In genomic region chr3:141227752-141228151, GRCh38 we compare ENCODE assay signal across 14 cellular contexts. TPM values are rescaled to one million over a fixed set of nuclear protein-coding genes. Genes with fewer than 3 reads are reported as not detected.
DNase-seq lines count a peak whose midpoint lies in the region; ATAC-seq and TF ChIP-seq lines count a peak whose summit lies in the region.
"Had no signal": no experiment of that assay in that cellular context is flagged by ENCODE, and none has a peak within 500 bp of the region (broad histone marks: within the 10 kb centered on the region; RNA-seq: fewer than 3 reads in every experiment).

No MANE protein-coding gene starts in this region.

- intact Hi-C loops in activated T-helper 1 cell treated with anti-CD3 and anti-CD28 coated beads, Interleukin-12 subunit alpha, Interleukin-12 subunit beta, Interleukin-2, Interleukin-4 antibody, amounts not matched to agents 30 ng/mL and 10 ng/mL and 1 ng/mL, durations not matched to agents 14 hours and 24 hours and 36 hours (cut with micrococcal nuclease): no loop called here

- peaks cover 18% of the 10 kb centered on the region for H3K79me2 ChIP-seq in DND-41 (ENCODE audit: insufficient read depth, low read length)

- H3K9me3 ChIP-seq in DND-41 (ENCODE audit: insufficient read depth, low read length, severe bottlenecking): peaks cover 12% of the 10 kb centered on the region
- H3K9me3 ChIP-seq: ascending aorta had no signal

- DNase-seq in DND-41: no peak
- peak; percentile 73 for DNase-seq in NCI-H146 (lab: John Stamatoyannopoulos, UW)
- peak; percentile 29 for DNase-seq in brain pericyte (ENCODE audit: low read depth, low spot score)
- no peak for DNase-seq in neural crest cell (ENCODE audit: low read depth, low spot score)
- DNase-seq in putamen (ENCODE audit: low spot score): no peak
- no peak for DNase-seq in activated T-helper 1 cell treated with anti-CD3 and anti-CD28 coated beads, Interleukin-12 subunit alpha, Interleukin-12 subunit beta, Interleukin-2, Interleukin-4 antibody, amounts not matched to agents 30 ng/mL and 10 ng/mL and 1 ng/mL, durations not matched to agents 14 hours and 24 hours and 36 hours (ENCODE audit: low spot score)
- DNase-seq in stimulated activated CD8-positive, alpha-beta memory T cell treated with anti-CD3 and anti-CD28 coated beads, Interleukin-4, amount 100 ng/mL, for 48 hours: no peak
- DNase-seq: activated effector memory CD4-positive, alpha-beta T cell treated with Interleukin-2 at 50 U/mL for 16 hours; NCI-H1105; stimulated activated naive CD8-positive, alpha-beta T cell treated with anti-CD3 and anti-CD28 coated beads, Interleukin-15, Interleukin-2, amounts not matched to agents 100 U/mL and 50 U/mL, for 24 hours; uterus had no signal

- no peak overlapping the region for H3K4me2 ChIP-seq in DND-41 (ENCODE audit: insufficient read depth, low read length)

- H4K20me1 ChIP-seq in DND-41 (ENCODE audit: insufficient read depth, low read length): no peaks in the 10 kb centered on the region

- H3K36me3 Mint-ChIP-seq in neural crest cell (ENCODE audit: low read depth): peaks cover 8% of the 10 kb centered on the region
- peaks cover 8% of the 10 kb centered on the region for H3K36me3 Mint-ChIP-seq in activated T-helper 1 cell treated with anti-CD3 and anti-CD28 coated beads, Interleukin-12 subunit alpha, Interleukin-12 subunit beta, Interleukin-2, Interleukin-4 antibody, amounts not matched to agents 30 ng/mL and 10 ng/mL and 1 ng/mL, durations not matched to agents 14 hours and 24 hours and 36 hours (ENCODE audit: low read depth)

- H3K4me1 Mint-ChIP-seq in neural crest cell: peaks cover 25% of the 10 kb centered on the region
- peaks cover 24% of the 10 kb centered on the region for H3K4me1 Mint-ChIP-seq in activated T-helper 1 cell treated with anti-CD3 and anti-CD28 coated beads, Interleukin-12 subunit alpha, Interleukin-12 subunit beta, Interleukin-2, Interleukin-4 antibody, amounts not matched to agents 30 ng/mL and 10 ng/mL and 1 ng/mL, durations not matched to agents 14 hours and 24 hours and 36 hours (ENCODE audit: low read depth)

- peaks cover 5% of the 10 kb centered on the region for H3K27me3 Mint-ChIP-seq in neural crest cell (ENCODE audit: low read depth)
- H3K27me3 Mint-ChIP-seq in activated T-helper 1 cell treated with anti-CD3 and anti-CD28 coated beads, Interleukin-12 subunit alpha, Interleukin-12 subunit beta, Interleukin-2, Interleukin-4 antibody, amounts not matched to agents 30 ng/mL and 10 ng/mL and 1 ng/mL, durations not matched to agents 14 hours and 24 hours and 36 hours (ENCODE audit: insufficient read depth): peaks cover 28% of the 10 kb centered on the region

- peak overlapping the region; percentile 23 for H3K9ac ChIP-seq in DND-41 (ENCODE audit: low read depth, low read length)

- peak overlapping the region; percentile 73 for H3K27ac ChIP-seq in DND-41 (ENCODE audit: low read length)
- H3K27ac ChIP-seq: ascending aorta, uterus had no signal

- H2AFZ ChIP-seq in DND-41 (ENCODE audit: low read depth, low read length): no peak overlapping the region

- TF ChIP-seq CTCF in DND-41 (IDR thresholded peaks at IDR 0.05; ENCODE audit: borderline replicate concordance, extremely low read depth, low read length, poor library complexity, severe bottlenecking): no peak
- no peak for TF ChIP-seq CTCF in neural crest cell (conservative IDR thresholded peaks at IDR 0.05)

- H3K4me3 ChIP-seq in DND-41 (ENCODE audit: low read depth in 1 of 2, low read length in 2 of 2): no peak overlapping the region
- H3K4me3 ChIP-seq: ascending aorta, uterus had no signal

- H3K27me3 ChIP-seq in DND-41 (ENCODE audit: insufficient read depth, low read length, poor library complexity): no peaks in the 10 kb centered on the region
- H3K27me3 ChIP-seq: ascending aorta, uterus had no signal

- H3K36me3 ChIP-seq in DND-41 (ENCODE audit: insufficient read depth, low read length): peaks cover 6% of the 10 kb centered on the region; the same call in 1 of the 2 replicates
- H3K36me3 ChIP-seq: ascending aorta, uterus had no signal

- H3K4me3 Mint-ChIP-seq in neural crest cell: no peak overlapping the region
- H3K4me3 Mint-ChIP-seq in activated T-helper 1 cell treated with anti-CD3 and anti-CD28 coated beads, Interleukin-12 subunit alpha, Interleukin-12 subunit beta, Interleukin-2, Interleukin-4 antibody, amounts not matched to agents 30 ng/mL and 10 ng/mL and 1 ng/mL, durations not matched to agents 14 hours and 24 hours and 36 hours: no peak overlapping the region
- H3K4me3 Mint-ChIP-seq: CD14-positive monocyte had no signal

- peaks cover 49% of the 10 kb centered on the region for H3K4me1 ChIP-seq in DND-41 (ENCODE audit: insufficient read depth, low read length)
- H3K4me1 ChIP-seq: uterus had no signal

- peak overlapping the region; percentile 8 for H3K27ac Mint-ChIP-seq in neural crest cell (ENCODE audit: unreplicated experiment)
- no peak overlapping the region for H3K27ac Mint-ChIP-seq in activated T-helper 1 cell treated with anti-CD3 and anti-CD28 coated beads, Interleukin-12 subunit alpha, Interleukin-12 subunit beta, Interleukin-2, Interleukin-4 antibody, amounts not matched to agents 30 ng/mL and 10 ng/mL and 1 ng/mL, durations not matched to agents 14 hours and 24 hours and 36 hours
- H3K27ac Mint-ChIP-seq: CD14-positive monocyte had no signal

- no peak for ATAC-seq in DND-41 (ENCODE audit: insufficient read depth, low read depth)
- ATAC-seq in GM18867 (IDR thresholded peaks at IDR 0.05; ENCODE audit: unreplicated experiment): no peak
- ATAC-seq: stimulated activated naive CD8-positive, alpha-beta T cell treated with anti-CD3 and anti-CD28 coated beads, Interleukin-15, Interleukin-2, amounts not matched to agents 100 U/mL and 50 U/mL, for 24 hours had no signal

- peaks cover 8% of the 10 kb centered on the region for H3K9me3 Mint-ChIP-seq in neural crest cell
- peaks cover 27% of the 10 kb centered on the region for H3K9me3 Mint-ChIP-seq in activated T-helper 1 cell treated with anti-CD3 and anti-CD28 coated beads, Interleukin-12 subunit alpha, Interleukin-12 subunit beta, Interleukin-2, Interleukin-4 antibody, amounts not matched to agents 30 ng/mL and 10 ng/mL and 1 ng/mL, durations not matched to agents 14 hours and 24 hours and 36 hours

RNA-seq across cellular contexts. Expression of gene PXYLP1, which starts 3.9 kb away (rescaled TPM):
- total RNA-seq in neural crest cell: 30.9 and 33.5 TPM in 2 replicates
- total RNA-seq in activated T-helper 1 cell treated with anti-CD3 and anti-CD28 coated beads, Interleukin-12 subunit alpha, Interleukin-12 subunit beta, Interleukin-2, Interleukin-4 antibody, amounts not matched to agents 30 ng/mL and 10 ng/mL and 1 ng/mL, durations not matched to agents 14 hours and 24 hours and 36 hours: 11.6 and 12.1 TPM in 2 replicates

Comparison
In these comparisons a context has a peak if more than half of its experiments do, and no peak if none do; other contexts are left out.
1. DNase-seq: peak in NCI-H146 (single experiment) and brain pericyte (single experiment); none in DND-41 (single experiment), neural crest cell (single experiment), putamen (single experiment), activated T-helper 1 cell treated with anti-CD3 and anti-CD28 coated beads, Interleukin-12 subunit alpha, Interleukin-12 subunit beta, Interleukin-2, Interleukin-4 antibody, amounts not matched to agents 30 ng/mL and 10 ng/mL and 1 ng/mL, durations not matched to agents 14 hours and 24 hours and 36 hours (single experiment) and stimulated activated CD8-positive, alpha-beta memory T cell treated with anti-CD3 and anti-CD28 coated beads, Interleukin-4, amount 100 ng/mL, for 48 hours (single experiment).